Comparison of ENCODE assay signal across 8 cellular contexts in genomic region chr12:132955933-132956725, GRCh38. TPM values are rescaled to one million over a fixed set of nuclear protein-coding genes. Genes with fewer than 3 reads are reported as not detected.
DNase-seq lines count a peak whose midpoint lies in the region; ATAC-seq and TF ChIP-seq lines count a peak whose summit lies in the region.

Gene ZNF605, minus strand, starts transcription at chr12:132956306. Its CDS starts 10,671 bp downstream, at chr12:132945635.

- peak; percentile 88 for ATAC-seq in activated naive CD8-positive, alpha-beta T cell treated with anti-CD3 and anti-CD28 coated beads, Interleukin-2, amount 10 ng/mL, durations not matched to agents 7 days and 5 days (ENCODE audit: low read depth)
- ATAC-seq in Right ventricle myocardium superior (ENCODE audit: poor library complexity) = peak; percentile 97

- H3K79me2 ChIP-seq in Loucy (ENCODE audit: insufficient read depth, low read length) (peaks cover 14% of the 10 kb centered on the region; the same call in 1 of the 2 replicates), SK-N-SH (ENCODE audit: insufficient read depth) (peaks cover 36% of the 10 kb centered on the region)

- TF ChIP-seq RAD21 in SK-N-SH (IDR thresholded peaks at IDR 0.05; ENCODE audit: low read length) = no peak

- H3K27ac Mint-ChIP-seq in activated naive CD8-positive, alpha-beta T cell treated with anti-CD3 and anti-CD28 coated beads, Interleukin-2, amount 10 ng/mL, durations not matched to agents 7 days and 5 days = peak within 1 kb of the TSS; percentile 98

- TF ChIP-seq EP300 in SK-N-SH (IDR thresholded peaks at IDR 0.05; ENCODE audit: borderline replicate concordance in 1 of 2, low read depth in 1 of 2, low read length in 1 of 2) (no peak), ovary (IDR thresholded peaks at IDR 0.05) (no peak)

- H3K36me3 ChIP-seq in Loucy (ENCODE audit: insufficient read depth, low read length) = no peaks in the 10 kb centered on the region
- peaks cover 0 to 4% of the 10 kb centered on the region in 2 experiments for H3K36me3 ChIP-seq in SK-N-SH (replicated peaks in 1 of 2; ENCODE audit: control insufficient read depth in 1 of 2, insufficient read depth in 2 of 2, low read length in 1 of 2)
- H3K36me3 ChIP-seq in ovary = no peaks in the 10 kb centered on the region
- peaks cover 5% of the 10 kb centered on the region for H3K36me3 ChIP-seq in thymus (ENCODE audit: control insufficient read depth, insufficient read depth)

- H3K9me3 Mint-ChIP-seq in activated naive CD8-positive, alpha-beta T cell treated with anti-CD3 and anti-CD28 coated beads, Interleukin-2, amount 10 ng/mL, durations not matched to agents 7 days and 5 days = peaks cover 17% of the 10 kb centered on the region

- H3K4me1 ChIP-seq in Loucy (ENCODE audit: insufficient read depth, low read length, poor library complexity, severe bottlenecking) = peaks cover 11% of the 10 kb centered on the region
- H3K4me1 ChIP-seq in SK-N-SH (ENCODE audit: control insufficient read depth in 1 of 2, insufficient read depth in 2 of 2, low read depth in 1 of 2, low read length in 1 of 2) = peaks cover 0 to 7% of the 10 kb centered on the region in 2 experiments; a peak in 1 of 4 replicates
- peaks cover 8% of the 10 kb centered on the region for H3K4me1 ChIP-seq in ovary (ENCODE audit: insufficient read depth)
- peaks cover 14% of the 10 kb centered on the region for H3K4me1 ChIP-seq in thymus (ENCODE audit: control insufficient read depth, insufficient read depth, low read length)

- POLR2A ChIA-PET in SK-N-SH (lab: Yijun Ruan, JAX) = interaction anchor here (1.0 to 1.5 kb wide), 2 partner anchors 30 to 124 kb away, joined by 3 to 5 read pairs; partner anchors contain the start of gene ZNF26
- POLR2A ChIA-PET in activated naive CD8-positive, alpha-beta T cell treated with anti-CD3 and anti-CD28 coated beads, Interleukin-2, amount 10 ng/mL, durations not matched to agents 7 days and 5 days (lab: Charles Lee) = interaction anchor here (0.6 to 2.7 kb wide), 5 partner anchors 13 to 121 kb away, joined by 3 to 17 read pairs (median 7); partner anchors contain the start of gene ZNF26

- H3K4me1 Mint-ChIP-seq in activated naive CD8-positive, alpha-beta T cell treated with anti-CD3 and anti-CD28 coated beads, Interleukin-2, amount 10 ng/mL, durations not matched to agents 7 days and 5 days = peaks cover 16% of the 10 kb centered on the region

- H3K27me3 Mint-ChIP-seq in activated naive CD8-positive, alpha-beta T cell treated with anti-CD3 and anti-CD28 coated beads, Interleukin-2, amount 10 ng/mL, durations not matched to agents 7 days and 5 days = no peaks in the 10 kb centered on the region

- DNase-seq in G401 (ENCODE audit: low spot score) (peak; percentile 88), H4 (ENCODE audit: low spot score) (peak; percentile 66), SK-N-SH (peak; percentile 97), Right ventricle myocardium superior (peak; percentile 94), ovary (peak; percentile 86 to 92 (median 90))
- peak; percentile 89 for DNase-seq in activated naive CD8-positive, alpha-beta T cell treated with anti-CD3 and anti-CD28 coated beads, Interleukin-2, amount 10 ng/mL, durations not matched to agents 7 days and 5 days

- no peak for TF ChIP-seq CTCF in Loucy (conservative IDR thresholded peaks at IDR 0.05; ENCODE audit: low read length)
- 0 out of 2 replicates have a peak, but pooled peaks have one; percentile 6 for TF ChIP-seq CTCF in SK-N-SH (IDR thresholded peaks at IDR 0.05)
- TF ChIP-seq CTCF in ovary (IDR thresholded peaks at IDR 0.05) = no peak

- in situ Hi-C loops in G401 (cut with HindIII; ENCODE audit: low sequenced_read_pairs) = no loop called here

- H3K27me3 ChIP-seq in Loucy (ENCODE audit: insufficient read depth, low read length, poor library complexity, severe bottlenecking) (no peaks in the 10 kb centered on the region), SK-N-SH (ENCODE audit: insufficient read depth) (no peaks in the 10 kb centered on the region), ovary (no peaks in the 10 kb centered on the region), thymus (ENCODE audit: control insufficient read depth, insufficient read depth) (no peaks in the 10 kb centered on the region)

- peaks cover 27% of the 10 kb centered on the region for H3K36me3 Mint-ChIP-seq in activated naive CD8-positive, alpha-beta T cell treated with anti-CD3 and anti-CD28 coated beads, Interleukin-2, amount 10 ng/mL, durations not matched to agents 7 days and 5 days

- H3K4me2 ChIP-seq in Loucy (ENCODE audit: low read depth, low read length, poor library complexity, severe bottlenecking) (peak within 1 kb of the TSS; percentile 91), SK-N-SH (peak within 1 kb of the TSS; percentile 82)

- H3K9me3 ChIP-seq in Loucy (ENCODE audit: insufficient read depth, low read depth, low read length) (peaks cover 3% of the 10 kb centered on the region; the same call in 1 of the 2 replicates), SK-N-SH (no peaks in the 10 kb centered on the region), ovary (peaks cover 0 to 8% of the 10 kb centered on the region in 2 donors), thymus (ENCODE audit: control insufficient read depth) (peaks cover 13% of the 10 kb centered on the region)

- CTCF ChIA-PET in SK-N-SH (lab: Yijun Ruan, JAX) = no interaction called here

- H2AFZ ChIP-seq in Loucy (ENCODE audit: low read length) (peak within 1 kb of the TSS; percentile 95), SK-N-SH (ENCODE audit: low read depth) (peak within 1 kb of the TSS; percentile 94)

- peak within 1 kb of the TSS; percentile 36 to 71 for H3K27ac ChIP-seq in SK-N-SH (ENCODE audit: low read depth in 2 of 2, low read length in 1 of 2)
- H3K27ac ChIP-seq in ovary = peak within 1 kb of the TSS; percentile 77 to 89
- H3K27ac ChIP-seq in thymus (ENCODE audit: low read depth) = peak within 1 kb of the TSS; percentile 93

- TF ChIP-seq POLR2A in ovary (IDR thresholded peaks at IDR 0.05) = no peak

- WGBS in SK-N-SH (ENCODE audit: low lambda C conversion rate) = 2% methylated on average over 23 of the region's 69 CpGs
- WGBS in ovary, 3 donors = 1 to 2% (median 2%) methylated on average over 37 to 69 of the region's 69 CpGs
- under 1% methylated on average over 69 of the region's 69 CpGs for WGBS in thymus

- no peaks in the 10 kb centered on the region for H4K20me1 ChIP-seq in Loucy (ENCODE audit: insufficient read depth, low read length, poor library complexity, severe bottlenecking)
- no peaks in the 10 kb centered on the region for H4K20me1 ChIP-seq in SK-N-SH (ENCODE audit: insufficient read depth)

- intact Hi-C loops in Right ventricle myocardium superior (cut with DNase I) (no loop called here), ovary (cut with DNase I) (no loop called here)

- peak within 1 kb of the TSS; percentile 90 for H3K4me3 Mint-ChIP-seq in activated naive CD8-positive, alpha-beta T cell treated with anti-CD3 and anti-CD28 coated beads, Interleukin-2, amount 10 ng/mL, durations not matched to agents 7 days and 5 days

- H3F3A ChIP-seq in Loucy (ENCODE audit: low read depth) (peaks cover 3% of the 10 kb centered on the region; the same call in 1 of the 2 replicates), SK-N-SH (replicated peaks; ENCODE audit: insufficient read depth) (no peaks in the 10 kb centered on the region)

- H3K9me2 ChIP-seq in Loucy (replicated peaks; ENCODE audit: low read depth, low read length) = no peaks in the 10 kb centered on the region
- no peaks in the 10 kb centered on the region for H3K9me2 ChIP-seq in SK-N-SH

- peak within 1 kb of the TSS; percentile 78 for H3K9ac ChIP-seq in Loucy (ENCODE audit: low read depth, low read length, poor library complexity, severe bottlenecking)
- peak within 1 kb of the TSS; percentile 72 for H3K9ac ChIP-seq in SK-N-SH

- peak within 1 kb of the TSS; percentile 95 for H3K4me3 ChIP-seq in Loucy (ENCODE audit: low read length, poor library complexity, severe bottlenecking)
- H3K4me3 ChIP-seq in SK-N-SH (ENCODE audit: low read depth in 2 of 2, low read length in 1 of 2) = peak within 1 kb of the TSS; percentile 55 to 78
- peak within 1 kb of the TSS; percentile 89 for H3K4me3 ChIP-seq in ovary
- H3K4me3 ChIP-seq in thymus (ENCODE audit: low read length) = peak within 1 kb of the TSS; percentile 93

TF ChIP-seq in SK-N-SH, 30 proteins besides CTCF, POLR2A, EP300 and RAD21 (continues in another document):
- TF ChIP-seq MXI1 (IDR thresholded peaks at IDR 0.05; ENCODE audit: low read depth, low read length) (peak; percentile 68), TAF1 (IDR thresholded peaks at IDR 0.05; ENCODE audit: borderline replicate concordance, low read depth, low read length) (0 out of 2 replicates have a peak, but pooled peaks have one; percentile 17), RXRA (IDR thresholded peaks at IDR 0.05; ENCODE audit: borderline replicate concordance, low read depth) (no peak), NRF1 (IDR thresholded peaks at IDR 0.05; ENCODE audit: low read depth, low read length) (peak; percentile 39; the same call in 1 of the 2 replicates), RCOR1 (IDR thresholded peaks at IDR 0.05; ENCODE audit: low read length) (no peak)
- TF ChIP-seq, protein P1, sequence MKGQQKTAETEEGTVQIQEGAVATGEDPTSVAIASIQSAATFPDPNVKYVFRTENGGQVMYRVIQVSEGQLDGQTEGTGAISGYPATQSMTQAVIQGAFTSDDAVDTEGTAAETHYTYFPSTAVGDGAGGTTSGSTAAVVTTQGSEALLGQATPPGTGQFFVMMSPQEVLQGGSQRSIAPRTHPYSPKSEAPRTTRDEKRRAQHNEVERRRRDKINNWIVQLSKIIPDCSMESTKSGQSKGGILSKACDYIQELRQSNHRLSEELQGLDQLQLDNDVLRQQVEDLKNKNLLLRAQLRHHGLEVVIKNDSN (IDR thresholded peaks at IDR 0.05; ENCODE audit: borderline replicate concordance, low read depth) = no peak

RNA-seq across cellular contexts. Expression of gene ZNF605, which starts in this region (rescaled TPM):
- 5.7 and 7.1 TPM in 2 replicates for total RNA-seq in G401 (2014; rRNA removed; shearing (Covaris generic))
- total RNA-seq in H4 (2014; rRNA removed; shearing (Covaris generic)) = 1.3 and 4.2 TPM in 2 replicates
- polyA plus RNA-seq in SK-N-SH (2012; rRNA removed) (4.0 and 6.9 TPM in 2 replicates), ovary (10 to 100 TPM in 1 of 2 donors, 1 to 10 TPM in 1; 5.2 to 10.3 TPM), thymus (4.7 TPM)
- 2.6 and 2.9 TPM in 2 replicates for polyA plus RNA-seq in SK-N-SH (2012; cell fraction: cytosol; rRNA removed)
- polyA plus RNA-seq in SK-N-SH (2012; cell fraction: nucleus; rRNA removed) = 10.6 and 23.4 TPM in 2 replicates
- 10 to 100 TPM; 12.3 to 13.6 TPM for total RNA-seq in activated naive CD8-positive, alpha-beta T cell treated with anti-CD3 and anti-CD28 coated beads, Interleukin-2, amount 10 ng/mL, durations not matched to agents 7 days and 5 days
- total RNA-seq in Right ventricle myocardium superior (11.1 TPM), ovary (10 to 100 TPM in 5 of 7 donors, 1 to 10 TPM in 2; 8.3 to 20.9 (median 14.5) TPM)

Comparison
In these comparisons a context has a peak if more than half of its experiments do, and no peak if none do; other contexts are left out.
1. Peak in every context shown above with its lines: DNase-seq, ATAC-seq, H3K4me3 ChIP-seq and H3K27ac ChIP-seq.